1 cellular context compared by ENCODE assay signal in the genomic region with DNA sequence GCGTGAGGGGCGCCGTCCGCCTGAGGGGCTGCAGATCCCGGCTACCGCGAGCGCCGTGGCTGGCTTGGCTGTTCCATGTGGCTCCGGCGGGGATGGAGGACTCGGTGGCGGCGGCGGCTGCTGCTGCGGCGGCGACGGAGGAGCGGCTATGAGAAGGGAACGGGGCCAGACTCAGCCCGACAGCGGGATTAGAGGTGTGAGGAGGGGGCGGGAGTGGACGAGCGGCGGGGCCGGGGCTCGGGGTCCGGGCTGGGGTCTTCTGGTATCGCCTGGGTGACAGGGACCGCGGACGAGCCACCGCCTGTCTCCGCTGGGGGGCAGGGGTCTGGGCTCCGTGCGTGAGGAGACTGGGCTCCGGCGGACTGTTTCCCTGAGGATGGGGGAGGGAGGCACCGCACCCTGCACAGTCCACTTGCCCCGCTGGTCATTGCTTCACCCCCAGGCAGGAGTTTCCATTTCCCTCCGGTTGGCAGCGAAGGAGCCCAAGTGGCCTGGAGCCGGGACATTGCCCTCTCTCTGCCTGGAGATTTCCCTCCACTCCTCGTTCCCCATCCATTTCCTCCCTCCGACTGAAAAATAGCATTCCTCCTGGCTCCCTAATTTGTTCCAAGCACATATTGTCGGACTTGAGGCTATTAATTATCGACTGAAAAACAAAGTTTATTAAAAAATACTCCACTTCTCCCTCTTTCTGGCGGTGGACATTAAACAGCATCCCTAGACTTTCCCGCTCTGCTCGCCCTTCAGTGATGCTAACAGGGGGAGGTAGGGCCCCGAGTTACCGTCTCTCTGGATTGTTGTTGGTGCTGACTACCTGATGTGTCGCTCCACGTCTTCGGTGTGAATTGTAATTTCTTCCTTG.
TF ChIP-seq lines count a peak whose summit lies in the region.

No MANE protein-coding gene starts in this region.

TF ChIP-seq in HepG2, 621 proteins besides CTCF, POLR2A, EP300 and RAD21 (continued from another document and continues in another):
- TF ChIP-seq, protein P1, sequence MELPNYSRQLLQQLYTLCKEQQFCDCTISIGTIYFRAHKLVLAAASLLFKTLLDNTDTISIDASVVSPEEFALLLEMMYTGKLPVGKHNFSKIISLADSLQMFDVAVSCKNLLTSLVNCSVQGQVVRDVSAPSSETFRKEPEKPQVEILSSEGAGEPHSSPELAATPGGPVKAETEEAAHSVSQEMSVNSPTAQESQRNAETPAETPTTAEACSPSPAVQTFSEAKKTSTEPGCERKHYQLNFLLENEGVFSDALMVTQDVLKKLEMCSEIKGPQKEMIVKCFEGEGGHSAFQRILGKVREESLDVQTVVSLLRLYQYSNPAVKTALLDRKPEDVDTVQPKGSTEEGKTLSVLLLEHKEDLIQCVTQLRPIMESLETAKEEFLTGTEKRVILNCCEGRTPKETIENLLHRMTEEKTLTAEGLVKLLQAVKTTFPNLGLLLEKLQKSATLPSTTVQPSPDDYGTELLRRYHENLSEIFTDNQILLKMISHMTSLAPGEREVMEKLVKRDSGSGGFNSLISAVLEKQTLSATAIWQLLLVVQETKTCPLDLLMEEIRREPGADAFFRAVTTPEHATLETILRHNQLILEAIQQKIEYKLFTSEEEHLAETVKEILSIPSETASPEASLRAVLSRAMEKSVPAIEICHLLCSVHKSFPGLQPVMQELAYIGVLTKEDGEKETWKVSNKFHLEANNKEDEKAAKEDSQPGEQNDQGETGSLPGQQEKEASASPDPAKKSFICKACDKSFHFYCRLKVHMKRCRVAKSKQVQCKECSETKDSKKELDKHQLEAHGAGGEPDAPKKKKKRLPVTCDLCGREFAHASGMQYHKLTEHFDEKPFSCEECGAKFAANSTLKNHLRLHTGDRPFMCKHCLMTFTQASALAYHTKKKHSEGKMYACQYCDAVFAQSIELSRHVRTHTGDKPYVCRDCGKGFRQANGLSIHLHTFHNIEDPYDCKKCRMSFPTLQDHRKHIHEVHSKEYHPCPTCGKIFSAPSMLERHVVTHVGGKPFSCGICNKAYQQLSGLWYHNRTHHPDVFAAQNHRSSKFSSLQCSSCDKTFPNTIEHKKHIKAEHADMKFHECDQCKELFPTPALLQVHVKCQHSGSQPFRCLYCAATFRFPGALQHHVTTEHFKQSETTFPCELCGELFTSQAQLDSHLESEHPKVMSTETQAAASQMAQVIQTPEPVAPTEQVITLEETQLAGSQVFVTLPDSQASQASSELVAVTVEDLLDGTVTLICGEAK (IDR thresholded peaks at IDR 0.05), result no peak
- TF ChIP-seq, protein P1 (CRISPR knock-in tag; IDR thresholded peaks at IDR 0.05), result peak; percentile 64; the same call in 1 of the 2 replicates
- TF ChIP-seq MXI1 (IDR thresholded peaks at IDR 0.05; ENCODE audit: borderline replicate concordance, low read depth, low read length) (no peak), ZKSCAN5 (CRISPR knock-in tag; IDR thresholded peaks at IDR 0.05) (peak; percentile 32), MIER3 (CRISPR knock-in tag; IDR thresholded peaks at IDR 0.05; ENCODE audit: borderline replicate concordance) (0 out of 2 replicates have a peak, but pooled peaks have one; percentile 7), DMAP1 (CRISPR knock-in tag; IDR thresholded peaks at IDR 0.05) (peak; percentile 77), ZNF710 (CRISPR knock-in tag; IDR thresholded peaks at IDR 0.05; ENCODE audit: borderline replicate concordance) (no peak), ZNF556 (CRISPR knock-in tag; IDR thresholded peaks at IDR 0.05; ENCODE audit: borderline replicate concordance) (peak; percentile 34; the same call in 1 of the 2 replicates), SOX6 (IDR thresholded peaks at IDR 0.05) (no peak), SOX6 (CRISPR knock-in tag; IDR thresholded peaks at IDR 0.05) (peak; percentile 28; the same call in 1 of the 2 replicates), ATF2 (CRISPR knock-in tag; IDR thresholded peaks at IDR 0.05) (peak; percentile 42; the same call in 1 of the 2 replicates), ZNF256 (CRISPR knock-in tag; conservative IDR thresholded peaks at IDR 0.05) (no peak), CBX1 (IDR thresholded peaks at IDR 0.05; ENCODE audit: low read depth) (no peak), ZNF281 (CRISPR knock-in tag; IDR thresholded peaks at IDR 0.05; ENCODE audit: borderline replicate concordance) (peak; percentile 93), FOSL1 (CRISPR knock-in tag; IDR thresholded peaks at IDR 0.05; ENCODE audit: borderline replicate concordance) (no peak), GATAD1 (CRISPR knock-in tag; IDR thresholded peaks at IDR 0.05) (peak; percentile 58; the same call in 1 of the 2 replicates), POGK (CRISPR knock-in tag; conservative IDR thresholded peaks at IDR 0.05) (peak; percentile 5), ZNF451 (CRISPR knock-in tag; IDR thresholded peaks at IDR 0.05) (0 out of 2 replicates have a peak, but pooled peaks have one; percentile 44), SNAPC2 (CRISPR knock-in tag; IDR thresholded peaks at IDR 0.05) (peak; percentile 43), ZNF225 (CRISPR knock-in tag; IDR thresholded peaks at IDR 0.05) (peak; percentile 77; the same call in 1 of the 2 replicates), FUBP1 (CRISPR knock-in tag; IDR thresholded peaks at IDR 0.05; ENCODE audit: borderline replicate concordance) (no peak), SRY (CRISPR knock-in tag; IDR thresholded peaks at IDR 0.05) (0 out of 2 replicates have a peak, but pooled peaks have one; percentile 58), GTF3A (CRISPR knock-in tag; conservative IDR thresholded peaks at IDR 0.05) (no peak; the same call in 1 of the 2 replicates)
- TF ChIP-seq, protein P2, sequence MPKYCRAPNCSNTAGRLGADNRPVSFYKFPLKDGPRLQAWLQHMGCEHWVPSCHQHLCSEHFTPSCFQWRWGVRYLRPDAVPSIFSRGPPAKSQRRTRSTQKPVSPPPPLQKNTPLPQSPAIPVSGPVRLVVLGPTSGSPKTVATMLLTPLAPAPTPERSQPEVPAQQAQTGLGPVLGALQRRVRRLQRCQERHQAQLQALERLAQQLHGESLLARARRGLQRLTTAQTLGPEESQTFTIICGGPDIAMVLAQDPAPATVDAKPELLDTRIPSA (CRISPR knock-in tag; IDR thresholded peaks at IDR 0.05; ENCODE audit: borderline replicate concordance), result peak; percentile 72; the same call in 1 of the 2 replicates
- TF ChIP-seq, protein P3, sequence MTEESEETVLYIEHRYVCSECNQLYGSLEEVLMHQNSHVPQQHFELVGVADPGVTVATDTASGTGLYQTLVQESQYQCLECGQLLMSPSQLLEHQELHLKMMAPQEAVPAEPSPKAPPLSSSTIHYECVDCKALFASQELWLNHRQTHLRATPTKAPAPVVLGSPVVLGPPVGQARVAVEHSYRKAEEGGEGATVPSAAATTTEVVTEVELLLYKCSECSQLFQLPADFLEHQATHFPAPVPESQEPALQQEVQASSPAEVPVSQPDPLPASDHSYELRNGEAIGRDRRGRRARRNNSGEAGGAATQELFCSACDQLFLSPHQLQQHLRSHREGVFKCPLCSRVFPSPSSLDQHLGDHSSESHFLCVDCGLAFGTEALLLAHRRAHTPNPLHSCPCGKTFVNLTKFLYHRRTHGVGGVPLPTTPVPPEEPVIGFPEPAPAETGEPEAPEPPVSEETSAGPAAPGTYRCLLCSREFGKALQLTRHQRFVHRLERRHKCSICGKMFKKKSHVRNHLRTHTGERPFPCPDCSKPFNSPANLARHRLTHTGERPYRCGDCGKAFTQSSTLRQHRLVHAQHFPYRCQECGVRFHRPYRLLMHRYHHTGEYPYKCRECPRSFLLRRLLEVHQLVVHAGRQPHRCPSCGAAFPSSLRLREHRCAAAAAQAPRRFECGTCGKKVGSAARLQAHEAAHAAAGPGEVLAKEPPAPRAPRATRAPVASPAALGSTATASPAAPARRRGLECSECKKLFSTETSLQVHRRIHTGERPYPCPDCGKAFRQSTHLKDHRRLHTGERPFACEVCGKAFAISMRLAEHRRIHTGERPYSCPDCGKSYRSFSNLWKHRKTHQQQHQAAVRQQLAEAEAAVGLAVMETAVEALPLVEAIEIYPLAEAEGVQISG (CRISPR knock-in tag; IDR thresholded peaks at IDR 0.05), result peak; percentile 79
